In the genomic region with DNA sequence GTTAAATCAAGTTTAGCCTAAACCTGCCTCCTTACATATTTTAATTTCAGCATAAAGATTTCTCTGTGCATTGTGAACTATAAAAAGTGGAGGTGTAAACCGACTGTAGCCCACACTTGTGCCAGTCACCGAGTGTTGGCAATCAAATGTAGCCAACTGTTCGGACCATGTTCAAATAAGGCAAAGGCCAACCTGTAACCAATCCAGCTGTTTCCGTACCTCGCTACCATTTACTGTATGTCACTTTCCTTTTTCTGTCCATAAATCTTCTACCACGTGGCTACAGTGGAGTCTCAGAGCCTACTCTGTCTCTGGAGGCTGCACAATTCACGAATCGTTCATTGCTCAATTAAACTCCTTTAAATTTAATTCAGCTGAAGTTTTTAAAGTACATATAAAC, we compare ENCODE assay signal across 2 cellular contexts.
TF ChIP-seq lines count a peak whose summit lies in the region.

No MANE protein-coding gene starts in this region.

TF ChIP-seq in HepG2, 621 proteins besides CTCF, POLR2A, EP300 and RAD21:
- no peak for TF ChIP-seq CHCHD3 (CRISPR knock-in tag; IDR thresholded peaks at IDR 0.05)
- TF ChIP-seq, protein P1, sequence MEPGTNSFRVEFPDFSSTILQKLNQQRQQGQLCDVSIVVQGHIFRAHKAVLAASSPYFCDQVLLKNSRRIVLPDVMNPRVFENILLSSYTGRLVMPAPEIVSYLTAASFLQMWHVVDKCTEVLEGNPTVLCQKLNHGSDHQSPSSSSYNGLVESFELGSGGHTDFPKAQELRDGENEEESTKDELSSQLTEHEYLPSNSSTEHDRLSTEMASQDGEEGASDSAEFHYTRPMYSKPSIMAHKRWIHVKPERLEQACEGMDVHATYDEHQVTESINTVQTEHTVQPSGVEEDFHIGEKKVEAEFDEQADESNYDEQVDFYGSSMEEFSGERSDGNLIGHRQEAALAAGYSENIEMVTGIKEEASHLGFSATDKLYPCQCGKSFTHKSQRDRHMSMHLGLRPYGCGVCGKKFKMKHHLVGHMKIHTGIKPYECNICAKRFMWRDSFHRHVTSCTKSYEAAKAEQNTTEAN (CRISPR knock-in tag; conservative IDR thresholded peaks at IDR 0.05) = no peak
- TF ChIP-seq, protein P2, sequence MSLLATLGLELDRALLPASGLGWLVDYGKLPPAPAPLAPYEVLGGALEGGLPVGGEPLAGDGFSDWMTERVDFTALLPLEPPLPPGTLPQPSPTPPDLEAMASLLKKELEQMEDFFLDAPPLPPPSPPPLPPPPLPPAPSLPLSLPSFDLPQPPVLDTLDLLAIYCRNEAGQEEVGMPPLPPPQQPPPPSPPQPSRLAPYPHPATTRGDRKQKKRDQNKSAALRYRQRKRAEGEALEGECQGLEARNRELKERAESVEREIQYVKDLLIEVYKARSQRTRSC (CRISPR knock-in tag; IDR thresholded peaks at IDR 0.05; ENCODE audit: low read depth) = no peak
- no peak for TF ChIP-seq KDM2A (CRISPR knock-in tag; IDR thresholded peaks at IDR 0.05; ENCODE audit: borderline replicate concordance, low read depth)
- no peak for TF ChIP-seq ZNF816 (CRISPR knock-in tag; IDR thresholded peaks at IDR 0.05; ENCODE audit: borderline replicate concordance)
- no peak for TF ChIP-seq GPN1 (CRISPR knock-in tag; IDR thresholded peaks at IDR 0.05; ENCODE audit: borderline replicate concordance)
- TF ChIP-seq, protein P3, sequence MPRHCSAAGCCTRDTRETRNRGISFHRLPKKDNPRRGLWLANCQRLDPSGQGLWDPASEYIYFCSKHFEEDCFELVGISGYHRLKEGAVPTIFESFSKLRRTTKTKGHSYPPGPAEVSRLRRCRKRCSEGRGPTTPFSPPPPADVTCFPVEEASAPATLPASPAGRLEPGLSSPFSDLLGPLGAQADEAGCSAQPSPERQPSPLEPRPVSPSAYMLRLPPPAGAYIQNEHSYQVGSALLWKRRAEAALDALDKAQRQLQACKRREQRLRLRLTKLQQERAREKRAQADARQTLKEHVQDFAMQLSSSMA (CRISPR knock-in tag; IDR thresholded peaks at IDR 0.05) = no peak
- TF ChIP-seq ZNF260 (CRISPR knock-in tag; IDR thresholded peaks at IDR 0.05; ENCODE audit: borderline replicate concordance, low read depth) = no peak
- no peak for TF ChIP-seq DR1 (CRISPR knock-in tag; IDR thresholded peaks at IDR 0.05)
- no peak for TF ChIP-seq ERF (CRISPR knock-in tag; IDR thresholded peaks at IDR 0.05)
- TF ChIP-seq TMF1 (CRISPR knock-in tag; IDR thresholded peaks at IDR 0.05; ENCODE audit: low read depth) = no peak
- no peak for TF ChIP-seq NAIF1 (CRISPR knock-in tag; IDR thresholded peaks at IDR 0.05; ENCODE audit: borderline replicate concordance)
- TF ChIP-seq PRMT3 (CRISPR knock-in tag; IDR thresholded peaks at IDR 0.05; ENCODE audit: borderline replicate concordance, low read depth) = no peak
- no peak for TF ChIP-seq MZF1 (CRISPR knock-in tag; IDR thresholded peaks at IDR 0.05; ENCODE audit: borderline replicate concordance)

TF ChIP-seq in H1, 55 proteins besides CTCF, POLR2A, EP300 and RAD21:
- TF ChIP-seq RBBP5 (IDR thresholded peaks at IDR 0.05; ENCODE audit: borderline replicate concordance, low read depth, low read length) (no peak), CHD2 (IDR thresholded peaks at IDR 0.05; ENCODE audit: low read length) (no peak), KDM5A (IDR thresholded peaks at IDR 0.05; ENCODE audit: low read length) (no peak), EGR1 (IDR thresholded peaks at IDR 0.05; ENCODE audit: borderline replicate concordance, low read depth, low read length) (no peak), SRF (IDR thresholded peaks at IDR 0.05; ENCODE audit: low read depth, low read length) (no peak)
TF ChIP-seq in H1: peak in this region for 0.
